8 cellular contexts compared by ENCODE assay signal in genomic region chr9:129783516-129784361, GRCh38. TPM values are rescaled to one million over a fixed set of nuclear protein-coding genes. Genes with fewer than 3 reads are reported as not detected.
A peak's percentile ranks its signal among the peaks of the same experiment; 100 is the strongest.
DNase-seq lines count a peak whose midpoint lies in the region; ATAC-seq and TF ChIP-seq lines count a peak whose summit lies in the region.

No MANE protein-coding gene starts in this region.

- ATAC-seq in HG03521 (IDR thresholded peaks at IDR 0.05; ENCODE audit: unreplicated experiment) = no peak

- no peak overlapping the region for H3K4me3 ChIP-seq in LNCaP clone FGC (ENCODE audit: low read depth, low read length)
- H3K4me3 ChIP-seq in trophoblast cell (ENCODE audit: low read depth, low read length) = no peak overlapping the region
- H3K4me3 ChIP-seq in transverse colon = no peak overlapping the region

- no peak overlapping the region for H4K12ac ChIP-seq in trophoblast cell (ENCODE audit: low read depth, low read length)

- no peak overlapping the region for H4K8ac ChIP-seq in trophoblast cell (ENCODE audit: low read depth, low read length)

- TF ChIP-seq POLR2A in transverse colon (IDR thresholded peaks at IDR 0.05) = no peak

- peak; percentile 77 for DNase-seq in EH (ENCODE audit: low read depth)
- DNase-seq in LNCaP clone FGC (ENCODE audit: low read depth) = peak; percentile 25
- DNase-seq in SK-N-DZ (ENCODE audit: low spot score) = peak; percentile 71
- DNase-seq in activated gamma-delta T cell treated with anti-CD3 and anti-CD28 coated beads, Interleukin-2, amount 50 U/mL, for 16 hours (ENCODE audit: low read depth) = peak; percentile 65
- peak; percentile 69 for DNase-seq in globus pallidus (ENCODE audit: low spot score)
- peak; percentile 71 to 95 for DNase-seq in trophoblast cell
- peak; percentile 75 for DNase-seq in transverse colon

- no peak overlapping the region for H2BK120ac ChIP-seq in trophoblast cell (ENCODE audit: insufficient read depth, low read length, poor library complexity)

- no CpG with 5 or more reads among the region's 14 CpGs for WGBS in trophoblast cell (ENCODE audit: extremely low coverage, insufficient coverage, insufficient read length)
- 28 to 66% methylated on average over 4 to 14 of the region's 14 CpGs for WGBS in transverse colon (ENCODE audit: low coverage in 1 of 2), 2 donors

- no peak overlapping the region for H3K23ac ChIP-seq in trophoblast cell (ENCODE audit: low read length)

- H3K4ac ChIP-seq in trophoblast cell (ENCODE audit: low read depth, low read length) = no peak overlapping the region

- H3K4me1 ChIP-seq in trophoblast cell (ENCODE audit: control insufficient read depth in 1 of 2, insufficient read depth in 2 of 2, low read length in 2 of 2) (no peaks in the 10 kb centered on the region), transverse colon (no peaks in the 10 kb centered on the region)

- in situ Hi-C loops in transverse colon (cut with MboI; ENCODE audit: low pct_ligation_motif_present in 1 of 4, low pct_unique_long_range_greater_than_20kb in 1 of 4, low sequenced_read_pairs in 3 of 4) = loop anchor here (5.0 to 25.0 kb wide), 9 partner anchors 41 to 649 kb away; partner anchors contain the start of gene ASB6 (in 2 of the 4)

- H2BK12ac ChIP-seq in trophoblast cell (ENCODE audit: low read length) = no peak overlapping the region

- H3K79me1 ChIP-seq in trophoblast cell (ENCODE audit: low read length) = no peaks in the 10 kb centered on the region

- intact Hi-C loops in transverse colon (cut with DNase I; ENCODE audit: low total_unique reads) = loop anchor here (1.0 to 10.0 kb wide), 2 partner anchors 46 to 649 kb away; no protein-coding TSS in a partner anchor

- no peak overlapping the region for H3K18ac ChIP-seq in trophoblast cell (ENCODE audit: low read length)

- TF ChIP-seq EP300 in transverse colon (IDR thresholded peaks at IDR 0.05; ENCODE audit: low read depth) = no peak

- no peak overlapping the region for H3K14ac ChIP-seq in trophoblast cell (ENCODE audit: low read length)

- H3K79me2 ChIP-seq in trophoblast cell (ENCODE audit: control insufficient read depth, insufficient read depth, low read length, poor library complexity) = no peaks in the 10 kb centered on the region

- TF ChIP-seq CTCF in LNCaP clone FGC (IDR thresholded peaks at IDR 0.05; ENCODE audit: control insufficient read depth, extremely low read depth, insufficient read depth) = peak; percentile 74
- TF ChIP-seq CTCF in transverse colon (IDR thresholded peaks at IDR 0.05) = peak; percentile 89 to 94 (median 92)

- H3K4me2 ChIP-seq in trophoblast cell (ENCODE audit: low read length) = no peak overlapping the region

- H3K27ac ChIP-seq in trophoblast cell (ENCODE audit: low read depth, low read length) (no peak overlapping the region), transverse colon (no peak overlapping the region)

- no peak overlapping the region for H2BK5ac ChIP-seq in trophoblast cell (ENCODE audit: low read depth, low read length, poor library complexity)

- no peak overlapping the region for H2AK5ac ChIP-seq in trophoblast cell (ENCODE audit: low read length)

- no peak overlapping the region for H2AFZ ChIP-seq in trophoblast cell (ENCODE audit: insufficient read depth, low read length, poor library complexity)

- H3K9me3 ChIP-seq in trophoblast cell (ENCODE audit: insufficient read depth, low read depth, low read length) (no peaks in the 10 kb centered on the region), transverse colon (no peaks in the 10 kb centered on the region)

- no peak overlapping the region for H4K91ac ChIP-seq in trophoblast cell (ENCODE audit: low read depth, low read length)

- H3K36me3 ChIP-seq in trophoblast cell (ENCODE audit: control insufficient read depth in 1 of 2, insufficient read depth in 2 of 2, low read length in 2 of 2) (no peaks in the 10 kb centered on the region), transverse colon (no peaks in the 10 kb centered on the region)

- H3K9ac ChIP-seq in trophoblast cell (ENCODE audit: low read length) = no peak overlapping the region

- no peaks in the 10 kb centered on the region for H3K27me3 ChIP-seq in trophoblast cell (ENCODE audit: insufficient read depth, low read length)
- H3K27me3 ChIP-seq in transverse colon = peaks cover 13% of the 10 kb centered on the region

RNA-seq across cellular contexts. Expression of gene TOR1B, which starts 19.2 kb away (rescaled TPM):
- 22.3 and 26.3 TPM in 2 replicates for polyA plus RNA-seq in SK-N-DZ (2014; cell fraction: cytosol; rRNA removed)
- 17.2 and 20.8 TPM in 2 replicates for polyA plus RNA-seq in SK-N-DZ (2014; cell fraction: nucleus; rRNA removed)
- 22.8 and 25.4 TPM in 2 replicates for polyA plus RNA-seq in trophoblast cell (2013)
- 100 to 1,000 TPM in 1 of 4 donors, 10 to 100 TPM in 3; 49.0 to 105 (median 62.7) TPM for total RNA-seq in transverse colon

RNA-seq across cellular contexts. Expression of gene PTGES, which starts 30.9 kb away (rescaled TPM):
- not detected in 2 replicates for polyA plus RNA-seq in SK-N-DZ (2014; cell fraction: cytosol; rRNA removed)
- polyA plus RNA-seq in SK-N-DZ (2014; cell fraction: nucleus; rRNA removed) = not detected in 2 replicates
- polyA plus RNA-seq in trophoblast cell (2013) = 68.3 and 70.0 TPM in 2 replicates
- 10 to 100 TPM in 1 of 4 donors, 1 to 10 TPM in 1, under 1 TPM in 2; 0.75 to 11.0 (median 2.2) TPM for total RNA-seq in transverse colon

RNA-seq across cellular contexts. Expression of gene TOR1A, which starts 40.2 kb away (rescaled TPM):
- polyA plus RNA-seq in SK-N-DZ (2014; cell fraction: cytosol; rRNA removed) = 39.8 and 49.7 TPM in 2 replicates
- polyA plus RNA-seq in SK-N-DZ (2014; cell fraction: nucleus; rRNA removed) = 32.0 and 32.9 TPM in 2 replicates
- polyA plus RNA-seq in trophoblast cell (2013) = 35.3 and 36.4 TPM in 2 replicates
- 10 to 100 TPM in 3 of 4 donors, 1 to 10 TPM in 1; 6.2 to 47.0 (median 40.0) TPM for total RNA-seq in transverse colon

RNA-seq across cellular contexts. Expression of gene C9orf78, which starts 51.3 kb away (rescaled TPM):
- 102 and 127 TPM in 2 replicates for polyA plus RNA-seq in SK-N-DZ (2014; cell fraction: cytosol; rRNA removed)
- polyA plus RNA-seq in SK-N-DZ (2014; cell fraction: nucleus; rRNA removed) = 16.2 and 22.4 TPM in 2 replicates
- polyA plus RNA-seq in trophoblast cell (2013) = 31.9 and 33.2 TPM in 2 replicates
- 100 to 1,000 TPM in 1 of 4 donors, 10 to 100 TPM in 3; 43.6 to 263 (median 47.7) TPM for total RNA-seq in transverse colon

RNA-seq across cellular contexts. Expression of gene USP20, which starts 51.5 kb away (rescaled TPM):
- 12.4 and 23.8 TPM in 2 replicates for polyA plus RNA-seq in SK-N-DZ (2014; cell fraction: cytosol; rRNA removed)
- polyA plus RNA-seq in SK-N-DZ (2014; cell fraction: nucleus; rRNA removed) = 72.5 and 99.4 TPM in 2 replicates
- 7.7 and 7.9 TPM in 2 replicates for polyA plus RNA-seq in trophoblast cell (2013)
- total RNA-seq in transverse colon = 10 to 100 TPM; 18.3 to 40.0 (median 25.3) TPM

Comparison
In these comparisons a context has a peak if more than half of its experiments do, and no peak if none do; other contexts are left out.
1. DNase-seq: peak in every context shown above with its lines; median percentile 83 in trophoblast cell; 77 in EH; 75 in transverse colon; 71 in SK-N-DZ; 69 in globus pallidus; 65 in activated gamma-delta T cell treated with anti-CD3 and anti-CD28 coated beads, Interleukin-2, amount 50 U/mL, for 16 hours; 25 in LNCaP clone FGC.